Comparison of ENCODE assay signal across 1 cellular context in the genomic region with DNA sequence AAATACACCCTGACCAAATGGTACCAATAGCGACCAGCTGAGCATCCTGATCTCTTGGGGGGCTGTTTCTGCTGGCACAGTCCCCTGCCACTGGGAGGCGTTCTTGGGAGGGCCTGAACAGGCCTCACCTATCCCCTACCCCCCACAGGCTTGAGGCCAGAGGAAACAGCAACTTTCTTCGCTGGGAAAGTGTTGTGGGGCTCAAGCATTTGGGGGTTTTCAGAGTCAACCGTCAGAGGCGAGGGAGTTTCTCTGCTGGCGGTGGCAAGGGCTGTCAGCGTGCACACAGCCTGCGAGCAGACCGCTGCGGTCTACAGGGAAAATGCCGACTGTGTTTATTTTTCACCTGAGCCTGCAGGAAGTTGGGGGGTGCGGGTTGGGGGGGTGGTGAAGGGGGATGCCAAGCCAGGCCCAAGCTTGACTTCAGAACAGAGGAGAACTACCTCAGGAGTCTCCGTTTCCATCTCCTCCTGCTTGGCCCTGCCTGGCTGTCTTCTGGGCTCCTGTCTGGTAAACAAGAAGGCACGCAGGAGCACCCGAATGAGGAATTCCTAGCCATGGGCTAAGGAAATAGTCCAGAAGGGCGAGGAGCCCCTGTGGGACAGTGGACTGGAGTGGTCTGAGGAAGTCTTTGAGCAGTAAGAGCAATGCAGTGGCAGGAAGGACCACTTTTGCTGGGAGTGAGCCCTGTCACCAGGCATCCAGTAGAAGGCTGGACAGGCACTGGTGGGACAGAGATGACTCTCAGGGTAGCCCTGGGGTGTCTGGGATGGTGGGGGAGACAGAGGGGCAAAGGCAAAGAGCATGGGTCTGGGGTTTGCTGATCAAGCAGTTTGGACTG.
TF ChIP-seq lines count a peak whose summit lies in the region.

No MANE protein-coding gene starts in this region.

TF ChIP-seq in SK-N-SH treated with all-trans-retinoic acid at 6 μM for 48 hours, 23 proteins besides CTCF, POLR2A, EP300 and RAD21 (continued from another document):
- TF ChIP-seq PPARA (CRISPR knock-in tag; IDR thresholded peaks at IDR 0.05; ENCODE audit: borderline replicate concordance) (no peak), ZC3H10 (CRISPR knock-in tag; IDR thresholded peaks at IDR 0.05) (no peak), OSR1 (CRISPR knock-in tag; IDR thresholded peaks at IDR 0.05) (no peak), BACH2 (CRISPR knock-in tag; IDR thresholded peaks at IDR 0.05; ENCODE audit: borderline replicate concordance) (no peak), ZNF8 (CRISPR knock-in tag; IDR thresholded peaks at IDR 0.05) (no peak), CSDC2 (CRISPR knock-in tag; IDR thresholded peaks at IDR 0.05) (no peak), ZNF565 (CRISPR knock-in tag; conservative IDR thresholded peaks at IDR 0.05; ENCODE audit: low read depth) (no peak)
- TF ChIP-seq, protein P1, sequence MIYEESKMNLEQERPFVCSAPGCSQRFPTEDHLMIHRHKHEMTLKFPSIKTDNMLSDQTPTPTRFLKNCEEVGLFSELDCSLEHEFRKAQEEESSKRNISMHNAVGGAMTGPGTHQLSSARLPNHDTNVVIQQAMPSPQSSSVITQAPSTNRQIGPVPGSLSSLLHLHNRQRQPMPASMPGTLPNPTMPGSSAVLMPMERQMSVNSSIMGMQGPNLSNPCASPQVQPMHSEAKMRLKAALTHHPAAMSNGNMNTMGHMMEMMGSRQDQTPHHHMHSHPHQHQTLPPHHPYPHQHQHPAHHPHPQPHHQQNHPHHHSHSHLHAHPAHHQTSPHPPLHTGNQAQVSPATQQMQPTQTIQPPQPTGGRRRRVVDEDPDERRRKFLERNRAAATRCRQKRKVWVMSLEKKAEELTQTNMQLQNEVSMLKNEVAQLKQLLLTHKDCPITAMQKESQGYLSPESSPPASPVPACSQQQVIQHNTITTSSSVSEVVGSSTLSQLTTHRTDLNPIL (CRISPR knock-in tag; IDR thresholded peaks at IDR 0.05; ENCODE audit: low read depth), result no peak
- TF ChIP-seq, protein P2, sequence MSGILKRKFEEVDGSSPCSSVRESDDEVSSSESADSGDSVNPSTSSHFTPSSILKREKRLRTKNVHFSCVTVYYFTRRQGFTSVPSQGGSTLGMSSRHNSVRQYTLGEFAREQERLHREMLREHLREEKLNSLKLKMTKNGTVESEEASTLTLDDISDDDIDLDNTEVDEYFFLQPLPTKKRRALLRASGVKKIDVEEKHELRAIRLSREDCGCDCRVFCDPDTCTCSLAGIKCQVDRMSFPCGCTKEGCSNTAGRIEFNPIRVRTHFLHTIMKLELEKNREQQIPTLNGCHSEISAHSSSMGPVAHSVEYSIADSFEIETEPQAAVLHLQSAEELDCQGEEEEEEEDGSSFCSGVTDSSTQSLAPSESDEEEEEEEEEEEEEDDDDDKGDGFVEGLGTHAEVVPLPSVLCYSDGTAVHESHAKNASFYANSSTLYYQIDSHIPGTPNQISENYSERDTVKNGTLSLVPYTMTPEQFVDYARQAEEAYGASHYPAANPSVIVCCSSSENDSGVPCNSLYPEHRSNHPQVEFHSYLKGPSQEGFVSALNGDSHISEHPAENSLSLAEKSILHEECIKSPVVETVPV (CRISPR knock-in tag; IDR thresholded peaks at IDR 0.05), result no peak
TF ChIP-seq in SK-N-SH treated with all-trans-retinoic acid at 6 μM for 48 hours: peak in this region for 0.
